Comparison of ENCODE assay signal across 35 cellular contexts in the genomic region with DNA sequence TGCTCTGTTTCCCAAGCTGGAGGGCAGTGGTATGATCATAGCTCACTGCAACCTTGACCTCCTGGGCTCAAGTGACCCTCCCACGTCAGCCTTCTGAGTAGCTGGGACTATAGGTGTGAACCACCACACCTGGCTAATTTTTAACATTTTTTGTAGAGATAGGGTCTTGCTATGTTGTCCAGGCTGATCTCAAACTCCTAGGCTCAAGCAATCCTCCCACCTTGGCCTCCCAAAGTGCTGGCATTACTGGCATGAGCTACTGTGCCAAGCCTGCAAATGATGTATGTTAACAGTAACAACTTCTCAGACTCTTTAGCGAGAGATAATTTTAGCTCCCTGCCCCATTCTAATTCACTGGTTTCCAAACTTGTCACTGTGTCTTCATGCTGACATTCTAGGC.
"Had no signal": no experiment of that assay in that cellular context is flagged by ENCODE, and none has a peak within 500 bp of the region (broad histone marks: within the 10 kb centered on the region; RNA-seq: fewer than 3 reads in every experiment).

No MANE protein-coding gene starts in this region.

- DNase-seq: activated CD4-positive, alpha-beta memory T cell treated with anti-CD3 and anti-CD28 coated beads, Interleukin-2, amount 10 ng/mL, durations not matched to agents 7 days and 5 days; activated CD4-positive, alpha-beta T cell treated with anti-CD3 and anti-CD28 coated beads for 1 hour; activated CD4-positive, alpha-beta T cell treated with anti-CD3 and anti-CD28 coated beads for 36 hours; activated CD4-positive, alpha-beta T cell treated with anti-CD3 and anti-CD28 coated beads for 48 hours; activated CD4-positive, alpha-beta T cell treated with anti-CD3 and anti-CD28 coated beads, Interleukin-2, amount 10 ng/mL, durations not matched to agents 7 days and 5 days; activated CD4-positive, alpha-beta T cell treated with anti-CD3 and anti-CD28 coated beads, Interleukin-2, amount 50 U/mL, for 48 hours; activated CD4-positive, CD25-positive, alpha-beta regulatory T cell; activated CD8-positive, alpha-beta memory T cell treated with anti-CD3 and anti-CD28 coated beads for 24 hours; activated CD8-positive, alpha-beta memory T cell treated with anti-CD3 and anti-CD28 coated beads, Interleukin-2, amount 10 ng/mL, durations not matched to agents 7 days and 5 days; activated CD8-positive, alpha-beta memory T cell treated with anti-CD3 and anti-CD28 coated beads, Interleukin-2, amount 50 U/mL, for 48 hours; activated CD8-positive, alpha-beta T cell treated with anti-CD3 and anti-CD28 coated beads, Interleukin-2, amount 10 ng/mL, durations not matched to agents 7 days and 5 days; activated effector memory CD4-positive, alpha-beta T cell treated with Interleukin-2 at 50 U/mL for 16 hours; activated gamma-delta T cell; activated naive CD4-positive, alpha-beta T cell treated with anti-CD3 and anti-CD28 coated beads, Interleukin-2, amount 10 ng/mL, durations not matched to agents 7 days and 5 days; activated naive CD4-positive, alpha-beta T cell treated with Interleukin-2 at 50 U/mL for 16 hours; activated naive CD8-positive, alpha-beta T cell treated with anti-CD3 and anti-CD28 coated beads, Interleukin-2, amount 10 ng/mL, durations not matched to agents 7 days and 5 days; activated naive CD8-positive, alpha-beta T cell treated with anti-CD3 and anti-CD28 coated beads, Interleukin-2, amount 50 U/mL, for 24 hours; activated T-cell treated with anti-CD3 and anti-CD28 coated beads, Interleukin-2, amount 50 U/mL, for 24 hours; activated T-cell treated with anti-CD3 and anti-CD28 coated beads, Interleukin-2, amount 50 U/mL, for 48 hours; amygdala; anterior cingulate cortex; cerebellar nuclear complex; T-helper 2 cell; T-helper 9 cell had no signal

- H3K4me3 Mint-ChIP-seq: activated CD4-positive, alpha-beta memory T cell treated with anti-CD3 and anti-CD28 coated beads, Interleukin-2, amount 10 ng/mL, durations not matched to agents 7 days and 5 days; activated CD4-positive, alpha-beta T cell treated with anti-CD3 and anti-CD28 coated beads for 36 hours; activated CD4-positive, alpha-beta T cell treated with anti-CD3 and anti-CD28 coated beads, Interleukin-2, amount 10 ng/mL, durations not matched to agents 7 days and 5 days; activated CD8-positive, alpha-beta memory T cell treated with anti-CD3 and anti-CD28 coated beads, Interleukin-2, amount 10 ng/mL, durations not matched to agents 7 days and 5 days; activated CD8-positive, alpha-beta T cell treated with anti-CD3 and anti-CD28 coated beads, Interleukin-2, amount 10 ng/mL, durations not matched to agents 7 days and 5 days; activated naive CD4-positive, alpha-beta T cell treated with anti-CD3 and anti-CD28 coated beads, Interleukin-2, amount 10 ng/mL, durations not matched to agents 7 days and 5 days; activated naive CD4-positive, alpha-beta T cell treated with anti-CD3 and anti-CD28 coated beads, Interleukin-2, amount 50 U/mL, for 24 hours; activated naive CD8-positive, alpha-beta T cell; activated naive CD8-positive, alpha-beta T cell treated with anti-CD3 and anti-CD28 coated beads, Interleukin-2, amount 10 ng/mL, durations not matched to agents 7 days and 5 days; activated naive CD8-positive, alpha-beta T cell treated with anti-CD3 and anti-CD28 coated beads, Interleukin-2, amount 50 U/mL, for 24 hours; activated T-cell treated with anti-CD3 and anti-CD28 coated beads, Interleukin-2, amount 50 U/mL, for 24 hours; brain; central memory CD8-positive, alpha-beta T cell; T-helper 1 cell treated with Interleukin-12 subunit alpha and Interleukin-12 subunit beta and Interleukin-4 antibody, amounts not matched to agents 30 μg/mL and 1 μg/mL, for 36 hours; T-helper 2 cell treated with Interferon-gamma antibody and Interleukin-4, amounts not matched to agents 5 μg/mL and 100 μg/mL, for 36 hours had no signal

- H3K27ac ChIP-seq: ascending aorta, cardiac muscle cell, VCaP had no signal

- H3K4me1 Mint-ChIP-seq: activated CD4-positive, alpha-beta memory T cell treated with anti-CD3 and anti-CD28 coated beads, Interleukin-2, amount 10 ng/mL, durations not matched to agents 7 days and 5 days; activated CD4-positive, alpha-beta T cell treated with anti-CD3 and anti-CD28 coated beads for 36 hours; activated CD8-positive, alpha-beta memory T cell treated with anti-CD3 and anti-CD28 coated beads, Interleukin-2, amount 10 ng/mL, durations not matched to agents 7 days and 5 days; activated naive CD4-positive, alpha-beta T cell treated with anti-CD3 and anti-CD28 coated beads, Interleukin-2, amount 10 ng/mL, durations not matched to agents 7 days and 5 days; activated naive CD4-positive, alpha-beta T cell treated with anti-CD3 and anti-CD28 coated beads, Interleukin-2, amount 50 U/mL, for 24 hours; activated naive CD8-positive, alpha-beta T cell treated with anti-CD3 and anti-CD28 coated beads, Interleukin-2, amount 50 U/mL, for 24 hours; brain; central memory CD8-positive, alpha-beta T cell had no signal

- H3K9me3 Mint-ChIP-seq: activated CD4-positive, alpha-beta memory T cell treated with anti-CD3 and anti-CD28 coated beads, Interleukin-2, amount 10 ng/mL, durations not matched to agents 7 days and 5 days; activated CD4-positive, alpha-beta T cell treated with anti-CD3 and anti-CD28 coated beads, Interleukin-2, amount 10 ng/mL, durations not matched to agents 7 days and 5 days; activated naive CD4-positive, alpha-beta T cell treated with anti-CD3 and anti-CD28 coated beads, Interleukin-2, amount 10 ng/mL, durations not matched to agents 7 days and 5 days; activated naive CD4-positive, alpha-beta T cell treated with anti-CD3 and anti-CD28 coated beads, Interleukin-2, amount 50 U/mL, for 24 hours; activated naive CD8-positive, alpha-beta T cell treated with anti-CD3 and anti-CD28 coated beads, Interleukin-2, amount 10 ng/mL, durations not matched to agents 7 days and 5 days; activated naive CD8-positive, alpha-beta T cell treated with anti-CD3 and anti-CD28 coated beads, Interleukin-2, amount 50 U/mL, for 24 hours; activated T-cell treated with anti-CD3 and anti-CD28 coated beads, Interleukin-2, amount 50 U/mL, for 24 hours; activated T-helper 2 cell treated with anti-CD3 and anti-CD28 coated beads, Interferon-gamma antibody, Interleukin-2, Interleukin-4, amounts not matched to agents 10 μg/mL and 5 μg/mL and 100 μg/mL, durations not matched to agents 14 hours and 24 hours and 36 hours; central memory CD8-positive, alpha-beta T cell; T-helper 1 cell treated with Interleukin-12 subunit alpha and Interleukin-12 subunit beta and Interleukin-4 antibody, amounts not matched to agents 30 μg/mL and 1 μg/mL, for 36 hours; T-helper 2 cell treated with Interferon-gamma antibody and Interleukin-4, amounts not matched to agents 5 μg/mL and 100 μg/mL, for 36 hours had no signal

- H3K27ac Mint-ChIP-seq: activated CD4-positive, alpha-beta memory T cell treated with anti-CD3 and anti-CD28 coated beads, Interleukin-2, amount 10 ng/mL, durations not matched to agents 7 days and 5 days; activated CD4-positive, alpha-beta T cell treated with anti-CD3 and anti-CD28 coated beads for 36 hours; activated CD4-positive, alpha-beta T cell treated with anti-CD3 and anti-CD28 coated beads, Interleukin-2, amount 10 ng/mL, durations not matched to agents 7 days and 5 days; activated CD8-positive, alpha-beta memory T cell treated with anti-CD3 and anti-CD28 coated beads, Interleukin-2, amount 10 ng/mL, durations not matched to agents 7 days and 5 days; activated CD8-positive, alpha-beta T cell treated with anti-CD3 and anti-CD28 coated beads, Interleukin-2, amount 10 ng/mL, durations not matched to agents 7 days and 5 days; activated naive CD4-positive, alpha-beta T cell treated with anti-CD3 and anti-CD28 coated beads, Interleukin-2, amount 10 ng/mL, durations not matched to agents 7 days and 5 days; activated naive CD4-positive, alpha-beta T cell treated with anti-CD3 and anti-CD28 coated beads, Interleukin-2, amount 50 U/mL, for 24 hours; activated naive CD8-positive, alpha-beta T cell; activated naive CD8-positive, alpha-beta T cell treated with anti-CD3 and anti-CD28 coated beads, Interleukin-2, amount 10 ng/mL, durations not matched to agents 7 days and 5 days; activated naive CD8-positive, alpha-beta T cell treated with anti-CD3 and anti-CD28 coated beads, Interleukin-2, amount 50 U/mL, for 24 hours; activated T-cell treated with anti-CD3 and anti-CD28 coated beads, Interleukin-2, amount 50 U/mL, for 24 hours; activated T-helper 2 cell treated with anti-CD3 and anti-CD28 coated beads, Interferon-gamma antibody, Interleukin-2, Interleukin-4, amounts not matched to agents 10 μg/mL and 5 μg/mL and 100 μg/mL, durations not matched to agents 14 hours and 24 hours and 36 hours; brain; T-helper 1 cell treated with Interleukin-12 subunit alpha and Interleukin-12 subunit beta and Interleukin-4 antibody, amounts not matched to agents 30 μg/mL and 1 μg/mL, for 36 hours; T-helper 2 cell treated with Interferon-gamma antibody and Interleukin-4, amounts not matched to agents 5 μg/mL and 100 μg/mL, for 36 hours had no signal

- H3K9me3 ChIP-seq: ascending aorta had no signal

- H3K4me3 ChIP-seq: ascending aorta, cardiac muscle cell had no signal

- ATAC-seq: activated CD4-positive, alpha-beta T cell treated with anti-CD3 and anti-CD28 coated beads for 36 hours; activated CD4-positive, CD25-positive, alpha-beta regulatory T cell treated with anti-CD3 and anti-CD28 coated beads, Interleukin-2, amount 50 U/mL, for 24 hours; activated CD8-positive, alpha-beta memory T cell treated with anti-CD3 and anti-CD28 coated beads, Interleukin-2, amount 10 ng/mL, durations not matched to agents 7 days and 5 days; activated CD8-positive, alpha-beta T cell treated with anti-CD3 and anti-CD28 coated beads, Interleukin-2, amount 10 ng/mL, durations not matched to agents 7 days and 5 days; activated naive CD8-positive, alpha-beta T cell treated with anti-CD3 and anti-CD28 coated beads, Interleukin-2, amount 50 U/mL, for 24 hours had no signal

- H3K4me1 ChIP-seq: ascending aorta had no signal

- H3K36me3 ChIP-seq: ascending aorta, cardiac muscle cell had no signal

- H3K36me3 Mint-ChIP-seq: activated CD8-positive, alpha-beta memory T cell treated with anti-CD3 and anti-CD28 coated beads, Interleukin-2, amount 10 ng/mL, durations not matched to agents 7 days and 5 days; activated naive CD4-positive, alpha-beta T cell treated with anti-CD3 and anti-CD28 coated beads, Interleukin-2, amount 10 ng/mL, durations not matched to agents 7 days and 5 days; activated naive CD4-positive, alpha-beta T cell treated with anti-CD3 and anti-CD28 coated beads, Interleukin-2, amount 50 U/mL, for 24 hours; activated naive CD8-positive, alpha-beta T cell; activated naive CD8-positive, alpha-beta T cell treated with anti-CD3 and anti-CD28 coated beads, Interleukin-2, amount 10 ng/mL, durations not matched to agents 7 days and 5 days; brain had no signal

- H3K27me3 ChIP-seq: ascending aorta, cardiac muscle cell had no signal
